ENCODE assay signal across 8 cellular contexts in the genomic region with DNA sequence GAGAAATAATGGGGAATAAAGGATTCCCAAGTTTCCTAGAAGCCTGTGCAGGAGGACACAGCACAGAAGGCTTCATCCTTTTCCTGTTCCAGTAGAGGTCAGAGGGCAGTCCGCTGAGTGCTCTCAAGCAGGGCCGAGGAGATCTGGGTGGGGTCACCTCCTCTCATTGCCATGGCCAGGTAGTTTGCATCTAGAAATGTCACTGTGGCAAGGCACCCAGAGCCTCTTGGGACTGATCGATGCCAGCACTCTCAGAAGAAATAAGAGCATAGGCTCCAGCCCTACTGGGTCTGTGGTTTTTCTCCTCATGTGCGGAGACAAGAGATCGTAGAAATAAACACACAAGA. TPM values are rescaled to one million over a fixed set of nuclear protein-coding genes. Genes with fewer than 3 reads are reported as not detected.
DNase-seq lines count a peak whose midpoint lies in the region; ATAC-seq and TF ChIP-seq lines count a peak whose summit lies in the region.

No MANE protein-coding gene starts in this region.

- no peaks in the 10 kb centered on the region for H3K9me3 Mint-ChIP-seq in HFFc6

- no peak for DNase-seq in Right ventricle myocardium superior
- DNase-seq in Right ventricle myocardium inferior (ENCODE audit: missing footprints): no peak
- DNase-seq in thoracic aorta (ENCODE audit: low spot score): no peak
- DNase-seq in HFFc6: no peak
- DNase-seq in NCI-H1694 (lab: John Stamatoyannopoulos, UW): no peak
- no peak for DNase-seq in ureter (ENCODE audit: low spot score)

- H3K4me1 Mint-ChIP-seq in HFFc6 (ENCODE audit: low read depth): peaks cover 22% of the 10 kb centered on the region

- no peaks in the 10 kb centered on the region for H3K9me3 ChIP-seq in thoracic aorta

- TF ChIP-seq CTCF in thoracic aorta (IDR thresholded peaks at IDR 0.05) (no peak), HFFc6 (IDR thresholded peaks at IDR 0.05) (no peak)

- ATAC-seq in Right ventricle myocardium superior (ENCODE audit: poor library complexity) (peak; percentile 26), Right ventricle myocardium inferior (no peak), HG03442 (IDR thresholded peaks at IDR 0.05; ENCODE audit: unreplicated experiment) (peak; percentile 40), esophagus mucosa (peak; percentile 38), thoracic aorta (ENCODE audit: insufficient number of reproducible peaks, low FRiP score, low read depth) (no peak)

- no peak overlapping the region for H3K27ac Mint-ChIP-seq in HFFc6

- H3K4me3 Mint-ChIP-seq in HFFc6: no peak overlapping the region

- H3K36me3 ChIP-seq in thoracic aorta: peaks cover 36% of the 10 kb centered on the region

- H3K27me3 ChIP-seq in thoracic aorta (replicated peaks; ENCODE audit: insufficient read depth): no peaks in the 10 kb centered on the region

- H3K27me3 Mint-ChIP-seq in HFFc6 (ENCODE audit: insufficient read depth): no peaks in the 10 kb centered on the region

- H3K4me1 ChIP-seq in thoracic aorta (ENCODE audit: control insufficient read depth in 1 of 2, low read depth in 2 of 2): peaks cover 0 to 9% of the 10 kb centered on the region in 2 donors

- H3K36me3 Mint-ChIP-seq in HFFc6 (ENCODE audit: low read depth): peaks cover 11% of the 10 kb centered on the region

- H3K4me3 ChIP-seq in thoracic aorta: peak overlapping the region; percentile 46

- intact Hi-C loops in Right ventricle myocardium superior (cut with DNase I): no loop called here
- intact Hi-C loops in Right ventricle myocardium inferior (cut with DNase I): no loop called here

- no peak overlapping the region for H3K27ac ChIP-seq in thoracic aorta

RNA-seq across cellular contexts. Expression of gene NUB1, which starts 7.9 kb away (rescaled TPM):
- total RNA-seq in Right ventricle myocardium superior: 30.8 TPM
- 31.3 TPM for total RNA-seq in Right ventricle myocardium inferior
- 19.8 TPM for total RNA-seq in esophagus mucosa
- total RNA-seq in thoracic aorta: 10 to 100 TPM; 51.0 to 53.4 TPM
- 10 to 100 TPM; 30.6 to 37.8 (median 34.8) TPM for total RNA-seq in HFFc6 (2021; fragmentation: NEBNext Ultra II Directional; extraction: Animal tissue kit (Norgen Biotek cat#: 25700))
- 56.4 TPM for total RNA-seq in ureter

Comparison
In these comparisons a context has a peak if more than half of its experiments do, and no peak if none do; other contexts are left out.
1. ATAC-seq: peak in Right ventricle myocardium superior (single experiment), HG03442 (single experiment) and esophagus mucosa (single experiment); none in Right ventricle myocardium inferior (single experiment) and thoracic aorta (single experiment).